In the genomic region with DNA sequence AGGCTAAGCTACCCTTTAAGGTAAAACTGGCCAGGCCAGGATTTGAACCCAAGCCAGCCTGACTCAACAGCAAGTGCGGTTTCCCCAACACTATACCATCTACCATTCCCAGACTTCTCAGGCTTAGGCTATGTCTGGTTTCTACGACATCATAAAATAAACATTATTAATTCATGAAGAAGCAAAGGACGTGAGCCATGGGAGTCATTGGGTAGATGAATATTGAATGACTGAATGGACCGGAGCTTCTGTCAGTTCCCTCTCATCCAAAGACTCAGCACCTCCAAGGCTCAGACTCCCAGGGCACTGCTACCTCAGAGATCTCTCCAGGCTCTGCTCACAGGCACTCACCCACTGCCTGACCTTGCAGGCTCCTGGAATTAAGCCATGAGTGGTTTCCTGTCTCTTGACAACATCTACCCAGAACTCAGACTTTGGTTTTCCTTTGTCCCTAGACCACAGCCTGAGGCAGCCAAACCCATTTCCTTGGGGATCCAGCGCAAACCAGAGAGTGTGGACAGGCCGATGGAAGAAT, we compare ENCODE assay signal across 9 cellular contexts.
DNase-seq lines count a peak whose midpoint lies in the region; ATAC-seq and TF ChIP-seq lines count a peak whose summit lies in the region.
"Had no signal": no experiment of that assay in that cellular context is flagged by ENCODE, and none has a peak within 500 bp of the region (broad histone marks: within the 10 kb centered on the region; RNA-seq: fewer than 3 reads in every experiment).

No MANE protein-coding gene starts in this region.

- no peaks in the 10 kb centered on the region for H3K9me3 Mint-ChIP-seq in activated CD8-positive, alpha-beta T cell treated with anti-CD3 and anti-CD28 coated beads, Interleukin-2, amount 10 ng/mL, durations not matched to agents 7 days and 5 days (ENCODE audit: insufficient read depth)
- H3K9me3 Mint-ChIP-seq in activated CD8-positive, alpha-beta T cell treated with anti-CD3 and anti-CD28 coated beads for 36 hours: no peaks in the 10 kb centered on the region
- H3K9me3 Mint-ChIP-seq in T-helper 1 cell treated with Interleukin-12 subunit alpha and Interleukin-12 subunit beta and Interleukin-4 antibody, amounts not matched to agents 30 μg/mL and 1 μg/mL, for 36 hours: peaks cover 5% of the 10 kb centered on the region
- no peaks in the 10 kb centered on the region for H3K9me3 Mint-ChIP-seq in stimulated activated effector memory CD8-positive, alpha-beta T cell treated with anti-CD3 and anti-CD28 coated beads, Interleukin-12 subunit alpha, Interleukin-12 subunit beta, amount 100 ng/mL, for 72 hours
- peaks cover 3% of the 10 kb centered on the region for H3K9me3 Mint-ChIP-seq in type B pancreatic cell

- no peak overlapping the region for H3K4me3 ChIP-seq in foreskin fibroblast (ENCODE audit: low read depth in 1 of 2, low read length in 2 of 2)
- H3K4me3 ChIP-seq: tibial artery had no signal

- H3K4me3 Mint-ChIP-seq in activated CD8-positive, alpha-beta T cell treated with anti-CD3 and anti-CD28 coated beads, Interleukin-2, amount 10 ng/mL, durations not matched to agents 7 days and 5 days: peak overlapping the region; percentile 70
- no peak overlapping the region for H3K4me3 Mint-ChIP-seq in activated CD8-positive, alpha-beta T cell treated with anti-CD3 and anti-CD28 coated beads for 36 hours
- peak overlapping the region; percentile 58 for H3K4me3 Mint-ChIP-seq in T-helper 1 cell treated with Interleukin-12 subunit alpha and Interleukin-12 subunit beta and Interleukin-4 antibody, amounts not matched to agents 30 μg/mL and 1 μg/mL, for 36 hours
- H3K4me3 Mint-ChIP-seq in stimulated activated effector memory CD8-positive, alpha-beta T cell treated with anti-CD3 and anti-CD28 coated beads, Interleukin-12 subunit alpha, Interleukin-12 subunit beta, amount 100 ng/mL, for 72 hours: peak overlapping the region; percentile 11
- H3K4me3 Mint-ChIP-seq in type B pancreatic cell: no peak overlapping the region

- POLR2A ChIA-PET in activated CD8-positive, alpha-beta T cell treated with anti-CD3 and anti-CD28 coated beads, Interleukin-2, amount 10 ng/mL, durations not matched to agents 7 days and 5 days (lab: Charles Lee): interaction anchor here (1.1 kb wide), 1 partner anchor 160 kb away, joined by 3 read pairs; no protein-coding TSS in a partner anchor
- POLR2A ChIA-PET in activated CD8-positive, alpha-beta T cell treated with anti-CD3 and anti-CD28 coated beads for 36 hours (lab: Charles Lee): interaction anchor here (0.6 to 1.7 kb wide), 2 partner anchors 9 to 162 kb away, joined by 3 to 5 read pairs; partner anchors contain the start of gene IL6

- ATAC-seq in activated CD8-positive, alpha-beta T cell treated with anti-CD3 and anti-CD28 coated beads, Interleukin-2, amount 10 ng/mL, durations not matched to agents 7 days and 5 days: peak; percentile 33
- no peak for ATAC-seq in activated CD8-positive, alpha-beta T cell treated with anti-CD3 and anti-CD28 coated beads for 36 hours
- no peak for ATAC-seq in stimulated activated effector memory CD8-positive, alpha-beta T cell treated with anti-CD3 and anti-CD28 coated beads, Interleukin-12 subunit alpha, Interleukin-12 subunit beta, amount 100 ng/mL, for 72 hours
- no peak for ATAC-seq in omental fat pad (ENCODE audit: low FRiP score)

- DNase-seq in activated CD8-positive, alpha-beta T cell treated with anti-CD3 and anti-CD28 coated beads, Interleukin-2, amount 10 ng/mL, durations not matched to agents 7 days and 5 days: peak; percentile 26
- no peak for DNase-seq in activated CD8-positive, alpha-beta T cell treated with anti-CD3 and anti-CD28 coated beads for 36 hours
- DNase-seq in foreskin fibroblast (peak; percentile 82 to 85), omental fat pad (ENCODE audit: low spot score) (no peak), type B pancreatic cell (ENCODE audit: extremely low spot score, unreplicated experiment) (no peak)
- no peak for DNase-seq in stimulated activated effector memory CD8-positive, alpha-beta T cell treated with anti-CD3 and anti-CD28 coated beads, Interleukin-12 subunit alpha, Interleukin-12 subunit beta, amount 100 ng/mL, for 72 hours (ENCODE audit: low spot score in 2 of 2)
- DNase-seq in activated CD4-positive, alpha-beta T cell treated with anti-CD3 and anti-CD28 coated beads for 1 hour: no peak
- DNase-seq: tibial artery had no signal

- no peak for TF ChIP-seq CTCF in activated CD8-positive, alpha-beta T cell treated with anti-CD3 and anti-CD28 coated beads for 36 hours (IDR thresholded peaks at IDR 0.05)
- TF ChIP-seq CTCF in foreskin fibroblast (IDR thresholded peaks at IDR 0.05; ENCODE audit: low read depth, low read length) (no peak), omental fat pad (IDR thresholded peaks at IDR 0.05) (no peak), type B pancreatic cell (conservative IDR thresholded peaks at IDR 0.05) (no peak)

- intact Hi-C loops in activated CD8-positive, alpha-beta T cell treated with anti-CD3 and anti-CD28 coated beads for 36 hours (cut with micrococcal nuclease): loop anchor here (5.0 kb wide), 2 partner anchors 218 to 493 kb away; no protein-coding TSS in a partner anchor

- H3K27me3 Mint-ChIP-seq in activated CD8-positive, alpha-beta T cell treated with anti-CD3 and anti-CD28 coated beads, Interleukin-2, amount 10 ng/mL, durations not matched to agents 7 days and 5 days (ENCODE audit: low read depth): peaks cover 30% of the 10 kb centered on the region
- peaks cover 48% of the 10 kb centered on the region for H3K27me3 Mint-ChIP-seq in activated CD8-positive, alpha-beta T cell treated with anti-CD3 and anti-CD28 coated beads for 36 hours
- H3K27me3 Mint-ChIP-seq in T-helper 1 cell treated with Interleukin-12 subunit alpha and Interleukin-12 subunit beta and Interleukin-4 antibody, amounts not matched to agents 30 μg/mL and 1 μg/mL, for 36 hours (ENCODE audit: low read depth): peaks cover 39% of the 10 kb centered on the region
- no peaks in the 10 kb centered on the region for H3K27me3 Mint-ChIP-seq in type B pancreatic cell

- H3K36me3 Mint-ChIP-seq in activated CD8-positive, alpha-beta T cell treated with anti-CD3 and anti-CD28 coated beads, Interleukin-2, amount 10 ng/mL, durations not matched to agents 7 days and 5 days (ENCODE audit: low read depth): peaks cover 5% of the 10 kb centered on the region
- H3K36me3 Mint-ChIP-seq in activated CD8-positive, alpha-beta T cell treated with anti-CD3 and anti-CD28 coated beads for 36 hours (ENCODE audit: low read depth): no peaks in the 10 kb centered on the region
- H3K36me3 Mint-ChIP-seq in T-helper 1 cell treated with Interleukin-12 subunit alpha and Interleukin-12 subunit beta and Interleukin-4 antibody, amounts not matched to agents 30 μg/mL and 1 μg/mL, for 36 hours (ENCODE audit: low read depth): peaks cover 5% of the 10 kb centered on the region
- H3K36me3 Mint-ChIP-seq in stimulated activated effector memory CD8-positive, alpha-beta T cell treated with anti-CD3 and anti-CD28 coated beads, Interleukin-12 subunit alpha, Interleukin-12 subunit beta, amount 100 ng/mL, for 72 hours: no peaks in the 10 kb centered on the region
- no peaks in the 10 kb centered on the region for H3K36me3 Mint-ChIP-seq in type B pancreatic cell

- peaks cover 65% of the 10 kb centered on the region for H3K4me1 Mint-ChIP-seq in activated CD8-positive, alpha-beta T cell treated with anti-CD3 and anti-CD28 coated beads, Interleukin-2, amount 10 ng/mL, durations not matched to agents 7 days and 5 days (ENCODE audit: low read depth)
- H3K4me1 Mint-ChIP-seq in activated CD8-positive, alpha-beta T cell treated with anti-CD3 and anti-CD28 coated beads for 36 hours (ENCODE audit: low read depth): peaks cover 38% of the 10 kb centered on the region
- peaks cover 56% of the 10 kb centered on the region for H3K4me1 Mint-ChIP-seq in T-helper 1 cell treated with Interleukin-12 subunit alpha and Interleukin-12 subunit beta and Interleukin-4 antibody, amounts not matched to agents 30 μg/mL and 1 μg/mL, for 36 hours (ENCODE audit: low read depth)
- H3K4me1 Mint-ChIP-seq in stimulated activated effector memory CD8-positive, alpha-beta T cell treated with anti-CD3 and anti-CD28 coated beads, Interleukin-12 subunit alpha, Interleukin-12 subunit beta, amount 100 ng/mL, for 72 hours: peaks cover 41% of the 10 kb centered on the region
- H3K4me1 Mint-ChIP-seq in type B pancreatic cell (ENCODE audit: unreplicated experiment): peaks cover 31% of the 10 kb centered on the region

- peak overlapping the region; percentile 80 for H3K27ac Mint-ChIP-seq in activated CD8-positive, alpha-beta T cell treated with anti-CD3 and anti-CD28 coated beads, Interleukin-2, amount 10 ng/mL, durations not matched to agents 7 days and 5 days
- no peak overlapping the region for H3K27ac Mint-ChIP-seq in activated CD8-positive, alpha-beta T cell treated with anti-CD3 and anti-CD28 coated beads for 36 hours
- H3K27ac Mint-ChIP-seq in T-helper 1 cell treated with Interleukin-12 subunit alpha and Interleukin-12 subunit beta and Interleukin-4 antibody, amounts not matched to agents 30 μg/mL and 1 μg/mL, for 36 hours: peak overlapping the region; percentile 58
- no peak overlapping the region for H3K27ac Mint-ChIP-seq in stimulated activated effector memory CD8-positive, alpha-beta T cell treated with anti-CD3 and anti-CD28 coated beads, Interleukin-12 subunit alpha, Interleukin-12 subunit beta, amount 100 ng/mL, for 72 hours
- H3K27ac Mint-ChIP-seq in type B pancreatic cell: no peak overlapping the region

- CTCF ChIA-PET in activated CD8-positive, alpha-beta T cell treated with anti-CD3 and anti-CD28 coated beads, Interleukin-2, amount 10 ng/mL, durations not matched to agents 7 days and 5 days (lab: Charles Lee): interaction anchor here (0.9 to 9.4 kb wide), 5 partner anchors 155 to 491 kb away, joined by 3 to 457 read pairs (median 41); partner anchors contain the start of gene IL6
- CTCF ChIA-PET in activated CD8-positive, alpha-beta T cell treated with anti-CD3 and anti-CD28 coated beads for 36 hours (lab: Charles Lee): interaction anchor here (0.7 to 15.1 kb wide), 3 partner anchors 70 to 491 kb away, joined by 3 to 392 read pairs (median 76); partner anchors contain the start of gene IL6

Comparison
In these comparisons a context has a peak if more than half of its experiments do, and no peak if none do; other contexts are left out.
1. DNase-seq: peak in activated CD8-positive, alpha-beta T cell treated with anti-CD3 and anti-CD28 coated beads, Interleukin-2, amount 10 ng/mL, durations not matched to agents 7 days and 5 days (single experiment) and foreskin fibroblast (2 of 2); none in activated CD8-positive, alpha-beta T cell treated with anti-CD3 and anti-CD28 coated beads for 36 hours (single experiment), stimulated activated effector memory CD8-positive, alpha-beta T cell treated with anti-CD3 and anti-CD28 coated beads, Interleukin-12 subunit alpha, Interleukin-12 subunit beta, amount 100 ng/mL, for 72 hours (0 of 2), omental fat pad (single experiment), type B pancreatic cell (single experiment) and activated CD4-positive, alpha-beta T cell treated with anti-CD3 and anti-CD28 coated beads for 1 hour (single experiment).
2. H3K27ac Mint-ChIP-seq: peak in activated CD8-positive, alpha-beta T cell treated with anti-CD3 and anti-CD28 coated beads, Interleukin-2, amount 10 ng/mL, durations not matched to agents 7 days and 5 days (single experiment) and T-helper 1 cell treated with Interleukin-12 subunit alpha and Interleukin-12 subunit beta and Interleukin-4 antibody, amounts not matched to agents 30 μg/mL and 1 μg/mL, for 36 hours (single experiment); none in activated CD8-positive, alpha-beta T cell treated with anti-CD3 and anti-CD28 coated beads for 36 hours (single experiment), stimulated activated effector memory CD8-positive, alpha-beta T cell treated with anti-CD3 and anti-CD28 coated beads, Interleukin-12 subunit alpha, Interleukin-12 subunit beta, amount 100 ng/mL, for 72 hours (single experiment) and type B pancreatic cell (single experiment).
3. H3K4me3 Mint-ChIP-seq: peak in activated CD8-positive, alpha-beta T cell treated with anti-CD3 and anti-CD28 coated beads, Interleukin-2, amount 10 ng/mL, durations not matched to agents 7 days and 5 days (single experiment), T-helper 1 cell treated with Interleukin-12 subunit alpha and Interleukin-12 subunit beta and Interleukin-4 antibody, amounts not matched to agents 30 μg/mL and 1 μg/mL, for 36 hours (single experiment) and stimulated activated effector memory CD8-positive, alpha-beta T cell treated with anti-CD3 and anti-CD28 coated beads, Interleukin-12 subunit alpha, Interleukin-12 subunit beta, amount 100 ng/mL, for 72 hours (single experiment); none in activated CD8-positive, alpha-beta T cell treated with anti-CD3 and anti-CD28 coated beads for 36 hours (single experiment) and type B pancreatic cell (single experiment).